Comparison of ENCODE assay signal across 14 cellular contexts in genomic region chr5:38827525-38827924, GRCh38. TPM values are rescaled to one million over a fixed set of nuclear protein-coding genes. Genes with fewer than 3 reads are reported as not detected.
DNase-seq lines count a peak whose midpoint lies in the region; FAIRE-seq lines count a peak whose summit lies in the region.
"Had no signal": no experiment of that assay in that cellular context is flagged by ENCODE, and none has a peak within 500 bp of the region (broad histone marks: within the 10 kb centered on the region; RNA-seq: fewer than 3 reads in every experiment).

No MANE protein-coding gene starts in this region.

- DNase-seq in EL (peak; percentile 81), HTR-8/SVneo (ENCODE audit: insufficient read length, low spot score) (no peak), amniotic epithelial cell (ENCODE audit: low read depth) (peak; percentile 77), iris pigment epithelial cell (ENCODE audit: low read depth) (peak; percentile 87), GM03348 (ENCODE audit: low spot score) (no peak), occipital lobe (lab: John Stamatoyannopoulos, UW) (no peak), epidermal melanocyte (ENCODE audit: insufficient read length, low spot score) (no peak), NCI-H2171 (lab: John Stamatoyannopoulos, UW) (no peak)
- DNase-seq: NCI-H1048, NCI-H2081, NCI-H524, SHP77, upper lobe of right lung had no signal

- peak; percentile 89 for FAIRE-seq in HTR-8/SVneo (lab: Jason Lieb, UNC)
- FAIRE-seq: GM12892 had no signal

RNA-seq across cellular contexts. Expression of gene OSMR, which starts 18.3 kb away (rescaled TPM):
- total RNA-seq in occipital lobe = 2.0 TPM

Comparison
In these comparisons a context has a peak if more than half of its experiments do, and no peak if none do; other contexts are left out.
1. DNase-seq: peak in EL (single experiment), amniotic epithelial cell (single experiment) and iris pigment epithelial cell (single experiment); none in HTR-8/SVneo (single experiment), GM03348 (single experiment), occipital lobe (single experiment), epidermal melanocyte (single experiment) and NCI-H2171 (single experiment).